Comparison of ENCODE assay signal across 16 cellular contexts in genomic region chr7:55050286-55050685, GRCh38. TPM values are rescaled to one million over a fixed set of nuclear protein-coding genes. Genes with fewer than 3 reads are reported as not detected.
DNase-seq lines count a peak whose midpoint lies in the region; ATAC-seq and TF ChIP-seq lines count a peak whose summit lies in the region.
"Had no signal": no experiment of that assay in that cellular context is flagged by ENCODE, and none has a peak within 500 bp of the region (broad histone marks: within the 10 kb centered on the region; RNA-seq: fewer than 3 reads in every experiment).

No MANE protein-coding gene starts in this region.

- no peak overlapping the region for H3K4me3 ChIP-seq in Panc1 (ENCODE audit: low read depth in 2 of 2, low read length in 2 of 2)
- H3K4me3 ChIP-seq: SK-N-MC had no signal

- intact Hi-C loops in Panc1 (cut with micrococcal nuclease; ENCODE audit: unreplicated experiment), result no loop called here

- peak; percentile 91 for DNase-seq in DMS 273 (lab: John Stamatoyannopoulos, UW; ENCODE audit: unreplicated experiment)
- no peak for DNase-seq in Panc1 (ENCODE audit: low read depth, low spot score)
- DNase-seq in inferior parietal cortex (ENCODE audit: extremely low spot score), result peak; percentile 60
- no peak for DNase-seq in GM13976 (ENCODE audit: low spot score)
- DNase-seq in activated CD4-positive, alpha-beta T cell treated with anti-CD3 and anti-CD28 coated beads, Interleukin-2, amount 50 U/mL, for 1 hour, result no peak
- no peak for DNase-seq in NOMO-1 treated with dmso at 0.1 percent for 144 hours (lab: John Stamatoyannopoulos, UW; ENCODE audit: unreplicated experiment)
- DNase-seq in NCI-H446 (lab: John Stamatoyannopoulos, UW), result no peak
- DNase-seq: activated CD8-positive, alpha-beta memory T cell treated with anti-CD3 and anti-CD28 coated beads, Interleukin-2, amount 50 U/mL, for 4 hours; kidney glomerular epithelial cell; naive B cell; stimulated activated CD4-positive, alpha-beta T cell treated with anti-CD3 and anti-CD28 coated beads, Interleukin-4, amount 100 ng/mL, for 24 hours; stimulated activated naive B cell treated with anti-CD40 and anti-IgM and Interleukin-4, amounts not matched to agents 10 μg/mL and 1 μg/mL and 100 μg/mL, for 72 hours had no signal

- peaks cover 70% of the 10 kb centered on the region for H3K4me1 ChIP-seq in Panc1 (ENCODE audit: control insufficient read depth, insufficient read depth, low read length)

- POLR2A ChIA-PET in Panc1 (lab: Charles Lee), result no interaction called here

- CTCF ChIA-PET in Panc1 (lab: Charles Lee), result interaction anchor here (0.7 kb wide), 1 partner anchor 16 kb away, joined by 3 read pairs; no protein-coding TSS in a partner anchor

- no peaks in the 10 kb centered on the region for H3K36me3 ChIP-seq in Panc1 (ENCODE audit: control insufficient read depth, insufficient read depth, low read length)

- H3K27me3 ChIP-seq in Panc1 (ENCODE audit: control insufficient read depth, insufficient read depth, low read length), result no peaks in the 10 kb centered on the region

- no TSS peak for BruUV-seq in Panc1 (replicated peaks; lab: Mats Ljungman, UMichigan)

- TF ChIP-seq CTCF in Panc1 (IDR thresholded peaks at IDR 0.05) (no peak), GM13976 (IDR thresholded peaks at IDR 0.05; ENCODE audit: borderline replicate concordance, control extremely low read depth, extremely low read depth, insufficient read depth, missing control alignments) (no peak)

- peak overlapping the region; percentile 44; the same call in 1 of the 2 replicates for H3K27ac ChIP-seq in Panc1 (ENCODE audit: low read length)
- H3K27ac ChIP-seq: SK-N-MC, VCaP had no signal

- in situ Hi-C loops in Panc1 (cut with HindIII; ENCODE audit: low pct_unique_long_range_greater_than_20kb, low sequenced_read_pairs) (no loop called here), GM13976 (cut with MboI; ENCODE audit: low sequenced_read_pairs, unreplicated experiment) (no loop called here)

- no peaks in the 10 kb centered on the region for H3K9me3 ChIP-seq in Panc1 (ENCODE audit: control insufficient read depth, insufficient read depth, low read depth, low read length)

- ATAC-seq in HG02885 (IDR thresholded peaks at IDR 0.05; ENCODE audit: poor library complexity, unreplicated experiment), result peak; percentile 56
- ATAC-seq in Panc1, result no peak
- ATAC-seq: stimulated activated naive B cell treated with anti-CD40 and anti-IgM and Interleukin-4, amounts not matched to agents 10 μg/mL and 1 μg/mL and 100 μg/mL, for 72 hours had no signal

RNA-seq across cellular contexts. Expression of gene EGFR, which starts 31.5 kb away (rescaled TPM):
- 156 TPM for total RNA-seq in Panc1 (2021; ENCODE audit: unreplicated experiment)
- polyA plus RNA-seq in Panc1 (2012; ENCODE audit: insufficient read length), result 68.6 TPM
- polyA plus RNA-seq: CD14-positive monocyte had no signal

Comparison
In these comparisons a context has a peak if more than half of its experiments do, and no peak if none do; other contexts are left out.
1. DNase-seq: peak in DMS 273 (single experiment) and inferior parietal cortex (single experiment); none in Panc1 (single experiment), GM13976 (single experiment), activated CD4-positive, alpha-beta T cell treated with anti-CD3 and anti-CD28 coated beads, Interleukin-2, amount 50 U/mL, for 1 hour (single experiment), NOMO-1 treated with dmso at 0.1 percent for 144 hours (single experiment) and NCI-H446 (0 of 2).